ENCODE assay signal across 33 cellular contexts in the genomic region with DNA sequence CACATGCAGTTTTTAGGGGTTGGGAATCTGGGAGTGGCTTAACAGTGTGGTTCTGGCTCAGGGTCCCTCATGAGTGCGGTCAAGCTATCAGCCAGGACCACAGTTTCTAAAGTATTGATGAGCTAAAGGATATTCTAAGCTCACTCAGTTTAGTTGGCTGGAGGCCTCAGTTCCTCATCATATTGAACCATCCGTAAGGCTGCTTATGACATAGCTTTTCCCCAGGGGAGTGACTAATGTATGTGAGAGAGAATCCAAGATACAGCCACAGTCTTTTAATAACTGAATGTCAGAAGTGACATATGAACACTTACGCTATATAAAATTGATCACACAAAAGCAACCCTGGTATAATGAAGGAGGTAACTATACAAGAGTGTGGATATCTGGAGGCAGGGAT.
"Had no signal": no experiment of that assay in that cellular context is flagged by ENCODE, and none has a peak within 500 bp of the region (broad histone marks: within the 10 kb centered on the region; RNA-seq: fewer than 3 reads in every experiment).

No MANE protein-coding gene starts in this region.

- H3K4me3 Mint-ChIP-seq: activated B cell treated with CpG ODN at 0.5 μM for 24 hours; activated CD8-positive, alpha-beta T cell treated with anti-CD3 and anti-CD28 coated beads for 36 hours; activated naive CD4-positive, alpha-beta T cell treated with anti-CD3 and anti-CD28 coated beads for 36 hours; activated naive CD4-positive, alpha-beta T cell treated with anti-CD3 and anti-CD28 coated beads, Interleukin-2, amount 50 U/mL, for 24 hours; activated naive CD8-positive, alpha-beta T cell treated with anti-CD3 and anti-CD28 coated beads for 36 hours; activated naive CD8-positive, alpha-beta T cell treated with anti-CD3 and anti-CD28 coated beads, Interleukin-2, amount 50 U/mL, for 24 hours; activated T-cell treated with anti-CD3 and anti-CD28 coated beads, Interleukin-2, amount 50 U/mL, for 4 hours; activated T-helper 17 cell treated with anti-CD3 and anti-CD28 coated beads, Interleukin-2, amount 50 U/mL, for 72 hours; effector memory CD8-positive, alpha-beta T cell; T-helper 17 cell; T-helper 2 cell treated with Interferon-gamma antibody and Interleukin-4, amounts not matched to agents 5 μg/mL and 100 μg/mL, for 36 hours had no signal

- H3K9me3 Mint-ChIP-seq: activated B cell treated with CpG ODN at 0.5 μM for 24 hours; activated CD8-positive, alpha-beta T cell treated with anti-CD3 and anti-CD28 coated beads for 36 hours; activated naive CD4-positive, alpha-beta T cell treated with anti-CD3 and anti-CD28 coated beads for 36 hours; activated naive CD4-positive, alpha-beta T cell treated with anti-CD3 and anti-CD28 coated beads, Interleukin-2, amount 50 U/mL, for 24 hours; activated naive CD8-positive, alpha-beta T cell treated with anti-CD3 and anti-CD28 coated beads for 36 hours; activated naive CD8-positive, alpha-beta T cell treated with anti-CD3 and anti-CD28 coated beads, Interleukin-2, amount 50 U/mL, for 24 hours; activated T-cell treated with anti-CD3 and anti-CD28 coated beads, Interleukin-2, amount 50 U/mL, for 4 hours; activated T-helper 17 cell treated with anti-CD3 and anti-CD28 coated beads, Interleukin-2, amount 50 U/mL, for 72 hours; effector memory CD8-positive, alpha-beta T cell had no signal

- H3K4me3 ChIP-seq: adrenal gland, body of pancreas, esophagus squamous epithelium, gastroesophageal sphincter, heart right ventricle had no signal

- H3K36me3 Mint-ChIP-seq: activated naive CD4-positive, alpha-beta T cell treated with anti-CD3 and anti-CD28 coated beads, Interleukin-2, amount 50 U/mL, for 24 hours; activated naive CD8-positive, alpha-beta T cell treated with anti-CD3 and anti-CD28 coated beads for 36 hours had no signal

- ATAC-seq: activated CD4-positive, CD25-positive, alpha-beta regulatory T cell treated with anti-CD3 and anti-CD28 coated beads, Interleukin-2, amount 50 U/mL, for 24 hours; activated CD8-positive, alpha-beta T cell treated with anti-CD3 and anti-CD28 coated beads for 36 hours; activated naive CD8-positive, alpha-beta T cell treated with anti-CD3 and anti-CD28 coated beads, Interleukin-2, amount 50 U/mL, for 24 hours; activated T-cell treated with anti-CD3 and anti-CD28 coated beads, Interleukin-2, amount 50 U/mL, for 4 hours; activated T-helper 17 cell treated with anti-CD3 and anti-CD28 coated beads, Interleukin-2, amount 50 U/mL, for 72 hours; body of pancreas; effector memory CD8-positive, alpha-beta T cell; gastroesophageal sphincter; heart right ventricle; T-helper 17 cell had no signal

- H3K4me1 ChIP-seq: adrenal gland, body of pancreas, esophagus squamous epithelium, gastroesophageal sphincter, heart right ventricle had no signal

- H3K4me1 Mint-ChIP-seq: activated B cell treated with CpG ODN at 0.5 μM for 24 hours; activated naive CD4-positive, alpha-beta T cell treated with anti-CD3 and anti-CD28 coated beads, Interleukin-2, amount 50 U/mL, for 24 hours; activated naive CD8-positive, alpha-beta T cell treated with anti-CD3 and anti-CD28 coated beads for 36 hours; activated naive CD8-positive, alpha-beta T cell treated with anti-CD3 and anti-CD28 coated beads, Interleukin-2, amount 50 U/mL, for 24 hours; activated T-helper 17 cell treated with anti-CD3 and anti-CD28 coated beads, Interleukin-2, amount 50 U/mL, for 72 hours; T-helper 17 cell had no signal

- DNase-seq: activated B cell treated with CpG ODN at 0.5 μM for 24 hours; activated CD4-positive, alpha-beta T cell treated with anti-CD3 and anti-CD28 coated beads for 48 hours; activated CD4-positive, alpha-beta T cell treated with anti-CD3 and anti-CD28 coated beads, Interleukin-2, amount 50 U/mL, for 1 hour; activated CD4-positive, alpha-beta T cell treated with anti-CD3 and anti-CD28 coated beads, Interleukin-2, amount 50 U/mL, for 48 hours; activated CD8-positive, alpha-beta memory T cell treated with anti-CD3 and anti-CD28 coated beads for 24 hours; activated CD8-positive, alpha-beta T cell treated with anti-CD3 and anti-CD28 coated beads for 36 hours; activated effector memory CD4-positive, alpha-beta T cell treated with Interleukin-2 at 50 U/mL for 16 hours; activated gamma-delta T cell treated with Interleukin-2 at 50 U/mL for 16 hours; activated naive CD4-positive, alpha-beta T cell treated with anti-CD3 and anti-CD28 coated beads for 36 hours; activated naive CD8-positive, alpha-beta T cell treated with anti-CD3 and anti-CD28 coated beads for 36 hours; activated naive CD8-positive, alpha-beta T cell treated with anti-CD3 and anti-CD28 coated beads, Interleukin-2, amount 50 U/mL, for 24 hours; activated T-cell treated with anti-CD3 and anti-CD28 coated beads, Interleukin-2, amount 50 U/mL, for 4 hours; adrenal gland; amygdala; aorta; body of pancreas; caudate nucleus; cortex of kidney; dermis blood vessel endothelial cell; effector CD4-positive, alpha-beta T cell; effector memory CD8-positive, alpha-beta T cell; esophagus squamous epithelium; foreskin melanocyte; heart right ventricle; T-helper 1 cell; T-helper 17 cell; T1000; WERI-Rb-1 had no signal

- H3K36me3 ChIP-seq: adrenal gland, esophagus squamous epithelium, gastroesophageal sphincter, heart right ventricle, WERI-Rb-1 had no signal

- H3K27ac ChIP-seq: adrenal gland, body of pancreas, esophagus squamous epithelium, gastroesophageal sphincter, heart right ventricle, WERI-Rb-1 had no signal

- H3K27ac Mint-ChIP-seq: activated B cell treated with CpG ODN at 0.5 μM for 24 hours; activated CD8-positive, alpha-beta T cell treated with anti-CD3 and anti-CD28 coated beads for 36 hours; activated naive CD4-positive, alpha-beta T cell treated with anti-CD3 and anti-CD28 coated beads for 36 hours; activated naive CD4-positive, alpha-beta T cell treated with anti-CD3 and anti-CD28 coated beads, Interleukin-2, amount 50 U/mL, for 24 hours; activated naive CD8-positive, alpha-beta T cell treated with anti-CD3 and anti-CD28 coated beads for 36 hours; activated naive CD8-positive, alpha-beta T cell treated with anti-CD3 and anti-CD28 coated beads, Interleukin-2, amount 50 U/mL, for 24 hours; activated T-helper 17 cell treated with anti-CD3 and anti-CD28 coated beads, Interleukin-2, amount 50 U/mL, for 72 hours; effector memory CD8-positive, alpha-beta T cell; T-helper 17 cell; T-helper 2 cell treated with Interferon-gamma antibody and Interleukin-4, amounts not matched to agents 5 μg/mL and 100 μg/mL, for 36 hours had no signal

- H3K27me3 Mint-ChIP-seq: activated B cell treated with CpG ODN at 0.5 μM for 24 hours; activated CD8-positive, alpha-beta T cell treated with anti-CD3 and anti-CD28 coated beads for 36 hours; activated naive CD4-positive, alpha-beta T cell treated with anti-CD3 and anti-CD28 coated beads, Interleukin-2, amount 50 U/mL, for 24 hours; activated naive CD8-positive, alpha-beta T cell treated with anti-CD3 and anti-CD28 coated beads for 36 hours; activated naive CD8-positive, alpha-beta T cell treated with anti-CD3 and anti-CD28 coated beads, Interleukin-2, amount 50 U/mL, for 24 hours; activated T-helper 17 cell treated with anti-CD3 and anti-CD28 coated beads, Interleukin-2, amount 50 U/mL, for 72 hours; effector memory CD8-positive, alpha-beta T cell; T-helper 17 cell had no signal

- H3K27me3 ChIP-seq: adrenal gland, body of pancreas, esophagus squamous epithelium, gastroesophageal sphincter, heart right ventricle had no signal
